In the genomic region with DNA sequence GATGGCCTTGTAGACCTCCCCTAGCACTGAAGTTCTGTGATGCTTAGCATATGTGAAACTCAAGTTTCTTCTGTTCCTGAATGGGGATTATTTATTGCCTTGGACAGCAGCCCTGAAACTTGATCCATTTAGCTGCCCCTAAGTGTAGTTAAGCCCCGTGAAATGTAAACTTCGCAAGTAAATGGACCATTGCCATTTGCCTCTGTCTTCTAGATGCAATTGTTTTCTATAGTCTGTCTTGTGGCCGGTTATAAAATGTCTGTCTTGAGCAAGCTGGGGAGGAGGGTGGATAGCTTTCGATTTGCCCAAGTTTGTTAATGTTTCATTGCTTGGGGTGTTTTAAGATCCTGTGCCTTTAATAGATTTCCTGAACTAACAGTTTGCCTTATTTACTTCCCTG, we compare ENCODE assay signal across 16 cellular contexts.
DNase-seq lines count a peak whose midpoint lies in the region; ATAC-seq and TF ChIP-seq lines count a peak whose summit lies in the region.
"Had no signal": no experiment of that assay in that cellular context is flagged by ENCODE, and none has a peak within 500 bp of the region (broad histone marks: within the 10 kb centered on the region; RNA-seq: fewer than 3 reads in every experiment).

No MANE protein-coding gene starts in this region.

- H3K4me1 Mint-ChIP-seq in natural killer cell treated with Interleukin-12 subunit alpha and Interleukin-12 subunit beta and Interleukin-15 and Interleukin-18, amount 100 ng/mL, for 72 hours (ENCODE audit: low read depth in 2 of 2): peaks cover 0 to 2% of the 10 kb centered on the region in 2 donors

- no peak overlapping the region for H3K27ac Mint-ChIP-seq in natural killer cell treated with Interleukin-12 subunit alpha and Interleukin-12 subunit beta and Interleukin-15 and Interleukin-18, amount 100 ng/mL, for 72 hours
- H3K27ac Mint-ChIP-seq: activated T-cell treated with anti-CD3 and anti-CD28 coated beads, Interleukin-2, amount 50 U/mL, for 24 hours had no signal

- no peaks in the 10 kb centered on the region for H3K9me3 Mint-ChIP-seq in natural killer cell treated with Interleukin-12 subunit alpha and Interleukin-12 subunit beta and Interleukin-15 and Interleukin-18, amount 100 ng/mL, for 72 hours
- H3K9me3 Mint-ChIP-seq: activated T-cell treated with anti-CD3 and anti-CD28 coated beads, Interleukin-2, amount 50 U/mL, for 24 hours had no signal

- TF ChIP-seq CTCF in HFF-Myc (IDR thresholded peaks at IDR 0.05; ENCODE audit: low read depth, low read length, missing control alignments) (no peak), kidney epithelial cell (IDR thresholded peaks at IDR 0.05; ENCODE audit: insufficient read depth, low read length, poor library complexity, severe bottlenecking) (no peak), GM13977 (IDR thresholded peaks at IDR 0.05; ENCODE audit: extremely low read depth, insufficient read depth, missing control alignments) (no peak)

- DNase-seq in A172 (ENCODE audit: low spot score) (peak; percentile 9), HFF-Myc (ENCODE audit: extremely low read depth, low read depth) (peak; percentile 96), astrocyte of the hippocampus (ENCODE audit: low read depth, low spot score) (peak; percentile 54), kidney epithelial cell (ENCODE audit: low read depth) (peak; percentile 42), CD1c-positive myeloid dendritic cell (ENCODE audit: extremely low spot score) (no peak), GM13977 (ENCODE audit: low spot score) (no peak)
- no peak for DNase-seq in natural killer cell treated with Interleukin-12 subunit alpha and Interleukin-12 subunit beta and Interleukin-15 and Interleukin-18, amount 100 ng/mL, for 72 hours (ENCODE audit: low spot score)
- DNase-seq: ACHN; activated T-cell treated with anti-CD3 and anti-CD28 coated beads, Interleukin-2, amount 50 U/mL, for 24 hours; anterior cingulate cortex; heart right ventricle; NCI-H2107; upper lobe of left lung had no signal

- H3K27me3 ChIP-seq in kidney epithelial cell (ENCODE audit: control insufficient read depth, insufficient read depth, low read length): no peaks in the 10 kb centered on the region
- H3K27me3 ChIP-seq: heart right ventricle, upper lobe of left lung had no signal

- peaks cover 8 to 9% of the 10 kb centered on the region in 2 donors for H3K27me3 Mint-ChIP-seq in natural killer cell treated with Interleukin-12 subunit alpha and Interleukin-12 subunit beta and Interleukin-15 and Interleukin-18, amount 100 ng/mL, for 72 hours
- H3K27me3 Mint-ChIP-seq: activated T-cell treated with anti-CD3 and anti-CD28 coated beads, Interleukin-2, amount 50 U/mL, for 24 hours had no signal

- H3K36me3 ChIP-seq in kidney epithelial cell (ENCODE audit: control insufficient read depth, insufficient read depth, low read length): no peaks in the 10 kb centered on the region
- H3K36me3 ChIP-seq: heart right ventricle, upper lobe of left lung had no signal

- H3K4me3 Mint-ChIP-seq in natural killer cell treated with Interleukin-12 subunit alpha and Interleukin-12 subunit beta and Interleukin-15 and Interleukin-18, amount 100 ng/mL, for 72 hours: no peak overlapping the region
- H3K4me3 Mint-ChIP-seq: activated T-cell treated with anti-CD3 and anti-CD28 coated beads, Interleukin-2, amount 50 U/mL, for 24 hours had no signal

- no peaks in the 10 kb centered on the region for H3K36me3 Mint-ChIP-seq in natural killer cell treated with Interleukin-12 subunit alpha and Interleukin-12 subunit beta and Interleukin-15 and Interleukin-18, amount 100 ng/mL, for 72 hours

- in situ Hi-C loops in GM13977 (cut with MboI; ENCODE audit: low pct_unique_long_range_greater_than_20kb, low sequenced_read_pairs, unreplicated experiment): no loop called here

- ATAC-seq in HG03442 (IDR thresholded peaks at IDR 0.05; ENCODE audit: unreplicated experiment): no peak
- no peak for ATAC-seq in natural killer cell treated with Interleukin-12 subunit alpha and Interleukin-12 subunit beta and Interleukin-15 and Interleukin-18, amount 100 ng/mL, for 72 hours
- ATAC-seq: activated CD4-positive, CD25-positive, alpha-beta regulatory T cell treated with anti-CD3 and anti-CD28 coated beads, Interleukin-2, amount 50 U/mL, for 24 hours; heart right ventricle; left lobe of liver had no signal

- no peak overlapping the region for H3K4me3 ChIP-seq in HFF-Myc (replicated peaks; ENCODE audit: low read depth, low read length)
- no peak overlapping the region for H3K4me3 ChIP-seq in kidney epithelial cell (ENCODE audit: low read depth, low read length)
- H3K4me3 ChIP-seq: heart right ventricle, upper lobe of left lung had no signal

Comparison
In these comparisons a context has a peak if more than half of its experiments do, and no peak if none do; other contexts are left out.
1. DNase-seq: peak in A172 (single experiment), HFF-Myc (single experiment), astrocyte of the hippocampus (single experiment) and kidney epithelial cell (single experiment); none in CD1c-positive myeloid dendritic cell (single experiment), natural killer cell treated with Interleukin-12 subunit alpha and Interleukin-12 subunit beta and Interleukin-15 and Interleukin-18, amount 100 ng/mL, for 72 hours (single experiment) and GM13977 (single experiment).